ENCODE assay signal across 8 cellular contexts in genomic region chr1:100896481-100896982, GRCh38. TPM values are rescaled to one million over a fixed set of nuclear protein-coding genes. Genes with fewer than 3 reads are reported as not detected.
DNase-seq lines count a peak whose midpoint lies in the region; ATAC-seq, FAIRE-seq and TF ChIP-seq lines count a peak whose summit lies in the region.

No MANE protein-coding gene starts in this region.

- H3K27ac ChIP-seq in pancreas (peak overlapping the region; percentile 84 to 96 (median 91)), urinary bladder (ENCODE audit: low read depth) (peak overlapping the region; percentile 46)

- DNase-seq in COLO829 (ENCODE audit: low spot score) (peak; percentile 12), OCI-M1 (lab: John Stamatoyannopoulos, UW) (peak; percentile 71), fibroblast of villous mesenchyme (ENCODE audit: low read depth) (peak; percentile 71), pancreas (peak in 3 of 6 donors; percentile 13 to 29 (median 26))
- DNase-seq in activated T-helper 1 cell treated with anti-CD3 and anti-CD28 coated beads, Interleukin-2, amount 50 U/mL, for 16 hours (ENCODE audit: low read depth in 1 of 2, low spot score in 1 of 2), result peak; percentile 14 to 38

- no peak for TF ChIP-seq CTCF in fibroblast of villous mesenchyme (IDR thresholded peaks at IDR 0.05; ENCODE audit: insufficient read depth, low read depth, low read length)
- no peak for TF ChIP-seq CTCF in pancreas (IDR thresholded peaks at IDR 0.05)

- H3K9me3 ChIP-seq in pancreas, result no peaks in the 10 kb centered on the region

- 0 to 1% methylated on average over 12 of the region's 12 CpGs for WGBS in pancreas, 2 donors
- WGBS in urinary bladder, result 1% methylated on average over 12 of the region's 12 CpGs

- H3K36me3 ChIP-seq in pancreas (peaks cover 0 to 6% (median 0%) of the 10 kb centered on the region in 3 donors), urinary bladder (ENCODE audit: insufficient read depth) (no peaks in the 10 kb centered on the region)

- intact Hi-C loops in pancreas (cut with DNase I), result no loop called here

- H3K4me3 ChIP-seq in fibroblast of villous mesenchyme (ENCODE audit: low read depth, low read length) (peak overlapping the region; percentile 98), pancreas (peak overlapping the region; percentile 56 to 71 (median 64)), urinary bladder (ENCODE audit: low read depth, low read length) (peak overlapping the region; percentile 66)

- no peak for FAIRE-seq in pancreas (lab: Jason Lieb, UNC)

- H3K4me1 ChIP-seq in pancreas (peaks cover 6 to 11% (median 10%) of the 10 kb centered on the region in 3 donors), urinary bladder (ENCODE audit: insufficient read depth) (no peaks in the 10 kb centered on the region)

- H3K27me3 ChIP-seq in pancreas, result no peaks in the 10 kb centered on the region

- ATAC-seq in GM19351 (IDR thresholded peaks at IDR 0.05; ENCODE audit: unreplicated experiment) (peak; percentile 49), HG03457 (IDR thresholded peaks at IDR 0.05; ENCODE audit: unreplicated experiment) (peak; percentile 39), pancreas (peak; percentile 8 to 29 (median 17))

RNA-seq across cellular contexts. Expression of gene SLC30A7, which starts 0.6 kb away (rescaled TPM):
- 52.5 and 90.7 TPM in 2 replicates for total RNA-seq in fibroblast of villous mesenchyme
- total RNA-seq in pancreas, result 10 to 100 TPM; 10.4 to 21.4 (median 14.4) TPM
- 1 to 10 TPM; 2.5 to 4.9 TPM for polyA plus RNA-seq in pancreas
- 50.2 TPM for total RNA-seq in urinary bladder
- 4.0 TPM for polyA plus RNA-seq in urinary bladder

RNA-seq across cellular contexts. Expression of gene EXTL2, which starts 1.9 kb away (rescaled TPM):
- total RNA-seq in fibroblast of villous mesenchyme (22.5 and 30.7 TPM in 2 replicates), pancreas (1 to 10 TPM; 3.6 to 6.9 (median 5.8) TPM), urinary bladder (67.0 TPM)
- polyA plus RNA-seq in pancreas (1 to 10 TPM; 6.5 to 8.8 TPM), urinary bladder (12.9 TPM)
